ENCODE assay signal across 10 cellular contexts in the genomic region with DNA sequence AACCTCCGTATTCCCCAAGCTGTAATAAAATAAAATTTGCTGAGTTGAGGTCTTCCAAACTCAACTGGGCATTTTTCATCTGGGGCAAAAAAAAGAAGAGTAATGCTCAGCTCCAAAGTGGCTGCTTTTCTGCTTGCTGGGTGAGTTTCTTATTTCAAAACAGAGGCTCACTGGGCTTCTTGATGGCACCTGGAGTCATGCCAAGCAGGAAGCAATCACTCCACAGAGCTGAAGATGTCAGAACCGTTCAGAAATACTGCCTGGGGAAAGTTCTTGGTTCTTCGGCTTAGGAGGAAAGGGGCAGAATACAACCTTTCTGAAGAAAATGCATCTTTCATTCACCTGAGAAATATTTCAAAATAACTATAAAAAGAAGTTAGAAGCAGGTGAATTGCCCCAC.
A peak's percentile ranks its signal among the peaks of the same experiment; 100 is the strongest.
DNase-seq lines count a peak whose midpoint lies in the region; ATAC-seq lines count a peak whose summit lies in the region.
"Had no signal": no experiment of that assay in that cellular context is flagged by ENCODE, and none has a peak within 500 bp of the region (broad histone marks: within the 10 kb centered on the region; RNA-seq: fewer than 3 reads in every experiment).

No MANE protein-coding gene starts in this region.

- no peak for ATAC-seq in GM18858 (IDR thresholded peaks at IDR 0.05; ENCODE audit: unreplicated experiment)
- ATAC-seq in HG02798 (IDR thresholded peaks at IDR 0.05; ENCODE audit: poor library complexity, unreplicated experiment), result no peak
- ATAC-seq: right cardiac atrium had no signal

- peak overlapping the region; percentile 57 for H3K4me2 ChIP-seq in BLaER1

- H3K36me3 ChIP-seq in BLaER1, result no peaks in the 10 kb centered on the region

- no peaks in the 10 kb centered on the region for H3K9me3 ChIP-seq in BLaER1

- peaks cover 40% of the 10 kb centered on the region for H3K4me1 ChIP-seq in BLaER1

- no peaks in the 10 kb centered on the region for H4K20me1 ChIP-seq in BLaER1

- H3K27ac ChIP-seq in BLaER1, result no peak overlapping the region

- no peak overlapping the region for H3K4me3 ChIP-seq in BLaER1

- DNase-seq in EH (ENCODE audit: low read depth) (peak; percentile 8), NCI-H2227 treated with DMSO at 0.1 percent for 48 hours (lab: John Stamatoyannopoulos, UW) (peak; percentile 7), iPS-NIHi11 (ENCODE audit: low spot score) (peak; percentile 34), CD1c-positive myeloid dendritic cell (ENCODE audit: extremely low spot score) (no peak)
- no peak for DNase-seq in activated CD4-positive, alpha-beta T cell treated with anti-CD3 and anti-CD28 coated beads for 48 hours
- DNase-seq: glutamatergic neuron, right cardiac atrium had no signal

- H3K27me3 ChIP-seq in BLaER1, result no peaks in the 10 kb centered on the region

- H3K9ac ChIP-seq in BLaER1, result no peak overlapping the region

Comparison
In these comparisons a context has a peak if more than half of its experiments do, and no peak if none do; other contexts are left out.
1. DNase-seq: peak in EH (single experiment), NCI-H2227 treated with DMSO at 0.1 percent for 48 hours (single experiment) and iPS-NIHi11 (single experiment); none in activated CD4-positive, alpha-beta T cell treated with anti-CD3 and anti-CD28 coated beads for 48 hours (single experiment) and CD1c-positive myeloid dendritic cell (single experiment).